10 cellular contexts compared by ENCODE assay signal in genomic region chr19:40396886-40397567, GRCh38. TPM values are rescaled to one million over a fixed set of nuclear protein-coding genes. Genes with fewer than 3 reads are reported as not detected.
"Had no signal": no experiment of that assay in that cellular context is flagged by ENCODE, and none has a peak within 500 bp of the region (broad histone marks: within the 10 kb centered on the region; RNA-seq: fewer than 3 reads in every experiment).

No MANE protein-coding gene starts in this region.

- H3K9me3 Mint-ChIP-seq: H9, HFFc6 had no signal

- H2AFZ ChIP-seq: GM23248 had no signal

- H3K9ac ChIP-seq: GM23248 had no signal

- DNase-seq: GM23248, GOT3, H9, HCEC 1CT, HFFc6, IMR-90 had no signal

- H3K27ac Mint-ChIP-seq: H9, HFFc6 had no signal

- H3K27ac ChIP-seq: GM23248, HL-60 had no signal

- ATAC-seq: K562 had no signal

- H3K4me3 ChIP-seq: GM23248, K562 had no signal

- H3K4me3 Mint-ChIP-seq: HFFc6 had no signal

RNA-seq across cellular contexts. Expression of gene HIPK4, which starts 7.0 kb away (rescaled TPM):
- total RNA-seq: H4, HT1080 had no signal

RNA-seq across cellular contexts. Expression of gene PRX, which starts 16.2 kb away (rescaled TPM):
- total RNA-seq: HT1080 had no signal
